Comparison of ENCODE assay signal across 27 cellular contexts in the genomic region with DNA sequence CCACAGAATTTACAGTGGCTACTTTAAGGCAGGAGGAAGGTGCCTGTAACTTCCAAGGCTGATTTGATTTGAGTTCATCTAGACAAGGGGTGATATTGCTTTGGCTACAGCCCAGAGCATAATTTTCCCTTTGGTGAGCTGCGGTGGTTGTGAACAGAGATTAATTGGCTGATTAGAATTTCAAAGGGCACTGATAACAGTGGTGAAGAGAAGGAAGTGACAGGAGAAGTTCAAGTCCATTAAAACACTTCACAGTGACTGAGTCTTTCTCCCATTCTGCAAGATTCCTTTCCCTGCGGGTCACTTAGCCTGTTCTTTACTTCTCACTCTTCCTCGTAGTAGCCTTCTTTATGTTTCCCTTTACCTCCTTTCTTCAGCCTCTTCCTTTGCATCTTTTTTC.
A peak's percentile ranks its signal among the peaks of the same experiment; 100 is the strongest.
DNase-seq lines count a peak whose midpoint lies in the region; ATAC-seq and TF ChIP-seq lines count a peak whose summit lies in the region.
"Had no signal": no experiment of that assay in that cellular context is flagged by ENCODE, and none has a peak within 500 bp of the region (broad histone marks: within the 10 kb centered on the region; RNA-seq: fewer than 3 reads in every experiment).

No MANE protein-coding gene starts in this region.

- BruUV-seq in PC-9 (replicated peaks; lab: Mats Ljungman, UMichigan) = no TSS peak

- H3K27ac ChIP-seq in PC-9 = peak overlapping the region; percentile 28; the same call in 1 of the 2 replicates
- H3K27ac ChIP-seq: 22Rv1, ascending aorta, epithelial cell of prostate, HL-60, lower lobe of right lung, tibial artery had no signal

- H3K4me1 ChIP-seq in PC-9 (replicated peaks; ENCODE audit: insufficient read depth) = peaks cover 31% of the 10 kb centered on the region

- H3K79me2 ChIP-seq in PC-9 (ENCODE audit: low read depth) = no peaks in the 10 kb centered on the region

- no peaks in the 10 kb centered on the region for H3K27me3 ChIP-seq in PC-9 (ENCODE audit: insufficient read depth, low read depth)
- H3K27me3 ChIP-seq: ascending aorta, tibial artery had no signal

- no peaks in the 10 kb centered on the region for H4K20me1 ChIP-seq in PC-9 (ENCODE audit: insufficient read depth)

- no peak for ATAC-seq in HG03457 (IDR thresholded peaks at IDR 0.05; ENCODE audit: unreplicated experiment)
- ATAC-seq: activated CD8-positive, alpha-beta memory T cell treated with anti-CD3 and anti-CD28 coated beads, Interleukin-2, amount 10 ng/mL, durations not matched to agents 7 days and 5 days; lower lobe of right lung; stimulated activated naive CD8-positive, alpha-beta T cell treated with anti-CD3 and anti-CD28 coated beads, Interleukin-15, amount 100 ng/mL, for 72 hours had no signal

- no peak overlapping the region for H2AFZ ChIP-seq in PC-9

- H3K9me2 ChIP-seq in PC-9 (ENCODE audit: insufficient read depth) = no peaks in the 10 kb centered on the region

- H3K36me3 Mint-ChIP-seq in activated T-helper 2 cell treated with anti-CD3 and anti-CD28 coated beads, Interferon-gamma antibody, Interleukin-2, Interleukin-4, amounts not matched to agents 10 μg/mL and 5 μg/mL and 100 μg/mL, durations not matched to agents 14 hours and 24 hours and 36 hours (ENCODE audit: low read depth) = no peaks in the 10 kb centered on the region
- H3K36me3 Mint-ChIP-seq: activated CD8-positive, alpha-beta memory T cell treated with anti-CD3 and anti-CD28 coated beads, Interleukin-2, amount 10 ng/mL, durations not matched to agents 7 days and 5 days; activated naive CD8-positive, alpha-beta T cell; CD4-positive, alpha-beta memory T cell; immature natural killer cell had no signal

- H3K9me3 Mint-ChIP-seq in activated T-helper 2 cell treated with anti-CD3 and anti-CD28 coated beads, Interferon-gamma antibody, Interleukin-2, Interleukin-4, amounts not matched to agents 10 μg/mL and 5 μg/mL and 100 μg/mL, durations not matched to agents 14 hours and 24 hours and 36 hours = no peaks in the 10 kb centered on the region
- H3K9me3 Mint-ChIP-seq: activated CD4-positive, alpha-beta T cell treated with anti-CD3 and anti-CD28 coated beads, Interleukin-2, amount 10 ng/mL, durations not matched to agents 7 days and 5 days; central memory CD8-positive, alpha-beta T cell; stimulated activated naive CD8-positive, alpha-beta T cell treated with anti-CD3 and anti-CD28 coated beads, Interleukin-15, amount 100 ng/mL, for 72 hours had no signal

- peaks cover 27% of the 10 kb centered on the region for H3K27me3 Mint-ChIP-seq in activated T-helper 2 cell treated with anti-CD3 and anti-CD28 coated beads, Interferon-gamma antibody, Interleukin-2, Interleukin-4, amounts not matched to agents 10 μg/mL and 5 μg/mL and 100 μg/mL, durations not matched to agents 14 hours and 24 hours and 36 hours (ENCODE audit: low read depth)

- intact Hi-C loops in PC-9 (cut with micrococcal nuclease; ENCODE audit: unreplicated experiment) = no loop called here
- intact Hi-C loops in activated T-helper 2 cell treated with anti-CD3 and anti-CD28 coated beads, Interferon-gamma antibody, Interleukin-2, Interleukin-4, amounts not matched to agents 10 μg/mL and 5 μg/mL and 100 μg/mL, durations not matched to agents 14 hours and 24 hours and 36 hours (cut with micrococcal nuclease) = no loop called here

- no peak overlapping the region for H3K4me3 ChIP-seq in PC-9
- H3K4me3 ChIP-seq: ascending aorta, lower lobe of right lung, tibial artery had no signal

- H3K4me3 Mint-ChIP-seq in activated T-helper 2 cell treated with anti-CD3 and anti-CD28 coated beads, Interferon-gamma antibody, Interleukin-2, Interleukin-4, amounts not matched to agents 10 μg/mL and 5 μg/mL and 100 μg/mL, durations not matched to agents 14 hours and 24 hours and 36 hours (ENCODE audit: low read depth) = no peak overlapping the region
- H3K4me3 Mint-ChIP-seq: activated CD4-positive, alpha-beta T cell treated with anti-CD3 and anti-CD28 coated beads, Interleukin-2, amount 10 ng/mL, durations not matched to agents 7 days and 5 days; activated CD8-positive, alpha-beta memory T cell treated with anti-CD3 and anti-CD28 coated beads, Interleukin-2, amount 10 ng/mL, durations not matched to agents 7 days and 5 days; activated naive CD8-positive, alpha-beta T cell; central memory CD8-positive, alpha-beta T cell; immature natural killer cell; stimulated activated naive CD8-positive, alpha-beta T cell treated with anti-CD3 and anti-CD28 coated beads, Interleukin-15, amount 100 ng/mL, for 72 hours had no signal

- H3K4me2 ChIP-seq in PC-9 = peak overlapping the region; percentile 32

- H3K4me1 Mint-ChIP-seq in activated T-helper 2 cell treated with anti-CD3 and anti-CD28 coated beads, Interferon-gamma antibody, Interleukin-2, Interleukin-4, amounts not matched to agents 10 μg/mL and 5 μg/mL and 100 μg/mL, durations not matched to agents 14 hours and 24 hours and 36 hours (ENCODE audit: low read depth) = no peaks in the 10 kb centered on the region
- H3K4me1 Mint-ChIP-seq: activated CD4-positive, alpha-beta T cell treated with anti-CD3 and anti-CD28 coated beads, Interleukin-2, amount 10 ng/mL, durations not matched to agents 7 days and 5 days; activated CD8-positive, alpha-beta memory T cell treated with anti-CD3 and anti-CD28 coated beads, Interleukin-2, amount 10 ng/mL, durations not matched to agents 7 days and 5 days; central memory CD8-positive, alpha-beta T cell; immature natural killer cell; stimulated activated naive CD8-positive, alpha-beta T cell treated with anti-CD3 and anti-CD28 coated beads, Interleukin-15, amount 100 ng/mL, for 72 hours had no signal

- TF ChIP-seq CTCF in PC-9 (conservative IDR thresholded peaks at IDR 0.05) = no peak

- H3K27ac Mint-ChIP-seq in activated T-helper 2 cell treated with anti-CD3 and anti-CD28 coated beads, Interferon-gamma antibody, Interleukin-2, Interleukin-4, amounts not matched to agents 10 μg/mL and 5 μg/mL and 100 μg/mL, durations not matched to agents 14 hours and 24 hours and 36 hours = no peak overlapping the region
- H3K27ac Mint-ChIP-seq: activated CD4-positive, alpha-beta T cell treated with anti-CD3 and anti-CD28 coated beads, Interleukin-2, amount 10 ng/mL, durations not matched to agents 7 days and 5 days; activated CD8-positive, alpha-beta memory T cell treated with anti-CD3 and anti-CD28 coated beads, Interleukin-2, amount 10 ng/mL, durations not matched to agents 7 days and 5 days; activated naive CD8-positive, alpha-beta T cell; CD4-positive, alpha-beta memory T cell; immature natural killer cell; stimulated activated naive CD8-positive, alpha-beta T cell treated with anti-CD3 and anti-CD28 coated beads, Interleukin-15, amount 100 ng/mL, for 72 hours had no signal

- no peaks in the 10 kb centered on the region for H3K36me3 ChIP-seq in PC-9 (ENCODE audit: low read depth)
- H3K36me3 ChIP-seq: ascending aorta, lower lobe of right lung, tibial artery had no signal

- H3F3A ChIP-seq in PC-9 (ENCODE audit: insufficient read depth, low read depth) = no peaks in the 10 kb centered on the region; the same call in 1 of the 2 replicates

- DNase-seq in DMS 273 (lab: John Stamatoyannopoulos, UW; ENCODE audit: unreplicated experiment) (peak; percentile 18), DMS 273 treated with DMSO at 0.1 percent for 48 hours (lab: John Stamatoyannopoulos, UW) (no peak), PC-9 (peak in 1 of 2 experiments; percentile 55), globus pallidus (ENCODE audit: low spot score) (peak; percentile 13), retina (peak; percentile 47)
- no peak for DNase-seq in activated T-helper 2 cell treated with anti-CD3 and anti-CD28 coated beads, Interferon-gamma antibody, Interleukin-2, Interleukin-4, amounts not matched to agents 10 μg/mL and 5 μg/mL and 100 μg/mL, durations not matched to agents 14 hours and 24 hours and 36 hours (ENCODE audit: low spot score)
- DNase-seq in activated T-cell treated with anti-CD3 and anti-CD28 coated beads, Interleukin-2, amount 50 U/mL, for 1 hour = no peak
- DNase-seq: activated CD4-positive, alpha-beta T cell treated with anti-CD3 and anti-CD28 coated beads, Interleukin-2, amount 10 ng/mL, durations not matched to agents 7 days and 5 days; activated CD8-positive, alpha-beta memory T cell treated with anti-CD3 and anti-CD28 coated beads, Interleukin-2, amount 10 ng/mL, durations not matched to agents 7 days and 5 days; CD4-positive, alpha-beta memory T cell; DMS79 treated with DMSO at 0.1 percent for 48 hours; immature natural killer cell; lower lobe of right lung; NCI-H1694; NCI-H2171 treated with DMSO at 0.1 percent for 48 hours; NCI-H69; occipital lobe; Right ventricle myocardium superior; stimulated activated naive CD8-positive, alpha-beta T cell treated with anti-CD3 and anti-CD28 coated beads, Interleukin-15, amount 100 ng/mL, for 72 hours; tibial artery had no signal

- CTCF ChIA-PET in PC-9 (lab: Charles Lee) = no interaction called here

- POLR2A ChIA-PET in PC-9 (lab: Charles Lee; ENCODE audit: unreplicated experiment) = no interaction called here

- no peaks in the 10 kb centered on the region for H3K9me3 ChIP-seq in PC-9 (ENCODE audit: insufficient read depth, low read depth)
- H3K9me3 ChIP-seq: ascending aorta, lower lobe of right lung, tibial artery had no signal

Comparison
In these comparisons a context has a peak if more than half of its experiments do, and no peak if none do; other contexts are left out.
1. DNase-seq: peak in DMS 273 (single experiment), globus pallidus (single experiment) and retina (single experiment); none in DMS 273 treated with DMSO at 0.1 percent for 48 hours (single experiment), activated T-helper 2 cell treated with anti-CD3 and anti-CD28 coated beads, Interferon-gamma antibody, Interleukin-2, Interleukin-4, amounts not matched to agents 10 μg/mL and 5 μg/mL and 100 μg/mL, durations not matched to agents 14 hours and 24 hours and 36 hours (single experiment) and activated T-cell treated with anti-CD3 and anti-CD28 coated beads, Interleukin-2, amount 50 U/mL, for 1 hour (single experiment).